22 cellular contexts compared by ENCODE assay signal in genomic region chr17:48191362-48191761, GRCh38.
"Had no signal": no experiment of that assay in that cellular context is flagged by ENCODE, and none has a peak within 500 bp of the region (broad histone marks: within the 10 kb centered on the region; RNA-seq: fewer than 3 reads in every experiment).

No MANE protein-coding gene starts in this region.

- H3K9me3 Mint-ChIP-seq: activated CD8-positive, alpha-beta T cell treated with anti-CD3 and anti-CD28 coated beads for 36 hours; activated T-helper 1 cell treated with anti-CD3 and anti-CD28 coated beads, Interleukin-12 subunit alpha, Interleukin-12 subunit beta, Interleukin-2, Interleukin-4 antibody, amounts not matched to agents 30 ng/mL and 10 ng/mL and 1 ng/mL, durations not matched to agents 14 hours and 24 hours and 36 hours; brain; central memory CD8-positive, alpha-beta T cell had no signal

- H3K27me3 Mint-ChIP-seq: activated CD4-positive, alpha-beta T cell treated with anti-CD3 and anti-CD28 coated beads for 36 hours; activated CD8-positive, alpha-beta T cell treated with anti-CD3 and anti-CD28 coated beads for 36 hours; activated naive CD8-positive, alpha-beta T cell; brain; central memory CD8-positive, alpha-beta T cell had no signal

- H3K27ac ChIP-seq: WERI-Rb-1 had no signal

- DNase-seq: activated CD4-positive, alpha-beta T cell treated with anti-CD3 and anti-CD28 coated beads for 36 hours; activated CD8-positive, alpha-beta memory T cell treated with anti-CD3 and anti-CD28 coated beads, Interleukin-2, amount 50 U/mL, for 4 hours; activated CD8-positive, alpha-beta T cell treated with anti-CD3 and anti-CD28 coated beads for 36 hours; activated effector memory CD4-positive, alpha-beta T cell treated with Interleukin-2 at 50 U/mL for 16 hours; activated naive CD4-positive, alpha-beta T cell; amygdala; NCI-H1092; NCI-H2029; NCI-H510A treated with DMSO at 0.1 percent for 48 hours; NCI-H69; NK-92 treated with Interleukin-12 subunit alpha and Interleukin-12 subunit beta, amount 100 ng/mL, for 24 hours; OCI-M1; RPMI8226; SK-N-SH; T-helper 1 cell; WERI-Rb-1 had no signal

- H3K36me3 ChIP-seq: WERI-Rb-1 had no signal

- H3K27ac Mint-ChIP-seq: activated CD4-positive, alpha-beta T cell treated with anti-CD3 and anti-CD28 coated beads for 36 hours; activated CD8-positive, alpha-beta T cell treated with anti-CD3 and anti-CD28 coated beads for 36 hours; activated naive CD8-positive, alpha-beta T cell; activated T-helper 1 cell treated with anti-CD3 and anti-CD28 coated beads, Interleukin-12 subunit alpha, Interleukin-12 subunit beta, Interleukin-2, Interleukin-4 antibody, amounts not matched to agents 30 ng/mL and 10 ng/mL and 1 ng/mL, durations not matched to agents 14 hours and 24 hours and 36 hours; brain had no signal

- ATAC-seq: activated CD4-positive, alpha-beta T cell treated with anti-CD3 and anti-CD28 coated beads for 36 hours; activated CD8-positive, alpha-beta T cell treated with anti-CD3 and anti-CD28 coated beads for 36 hours; Panc1; Right ventricle myocardium inferior had no signal

- H3K9me3 ChIP-seq: SK-N-SH had no signal

- H3K9ac ChIP-seq: SK-N-SH had no signal

- H3K4me3 Mint-ChIP-seq: activated CD4-positive, alpha-beta T cell treated with anti-CD3 and anti-CD28 coated beads for 36 hours; activated CD8-positive, alpha-beta T cell treated with anti-CD3 and anti-CD28 coated beads for 36 hours; activated naive CD8-positive, alpha-beta T cell; activated T-helper 1 cell treated with anti-CD3 and anti-CD28 coated beads, Interleukin-12 subunit alpha, Interleukin-12 subunit beta, Interleukin-2, Interleukin-4 antibody, amounts not matched to agents 30 ng/mL and 10 ng/mL and 1 ng/mL, durations not matched to agents 14 hours and 24 hours and 36 hours; brain; central memory CD8-positive, alpha-beta T cell had no signal

- H3K36me3 Mint-ChIP-seq: brain had no signal
